Comparison of ENCODE assay signal across 20 cellular contexts in the genomic region with DNA sequence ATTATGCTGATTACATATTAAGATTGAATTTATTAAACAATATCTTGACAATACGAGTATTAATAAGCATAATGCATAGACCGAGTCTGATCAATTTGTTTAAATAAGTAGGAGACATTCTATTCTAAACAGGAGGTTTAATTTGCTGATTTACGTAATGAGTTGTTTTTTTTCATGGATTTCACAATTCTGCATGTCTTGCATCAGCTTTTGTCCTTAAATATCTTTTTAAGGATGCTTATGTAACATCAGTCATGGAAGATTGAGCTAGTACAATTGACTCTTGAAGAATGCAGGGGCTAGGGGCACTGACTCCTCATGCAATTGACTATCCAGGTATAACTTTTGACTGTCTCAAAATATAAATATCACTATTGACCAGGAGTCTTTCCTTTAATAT.
DNase-seq lines count a peak whose midpoint lies in the region; FAIRE-seq and TF ChIP-seq lines count a peak whose summit lies in the region.
"Had no signal": no experiment of that assay in that cellular context is flagged by ENCODE, and none has a peak within 500 bp of the region (broad histone marks: within the 10 kb centered on the region; RNA-seq: fewer than 3 reads in every experiment).

No MANE protein-coding gene starts in this region.

- no peak for FAIRE-seq in H54 (lab: Jason Lieb, UNC)
- FAIRE-seq: GM12892, GM18507, H1 had no signal

- H3K36me3 ChIP-seq in left ventricle myocardium inferior, result no peaks in the 10 kb centered on the region
- H3K36me3 ChIP-seq: SJSA1 had no signal

- H3K27ac ChIP-seq in left ventricle myocardium inferior (replicated peaks), result no peak overlapping the region
- H3K27ac ChIP-seq: PC-9, RWPE1, SJSA1 had no signal

- H3K27me3 ChIP-seq in left ventricle myocardium inferior (ENCODE audit: low read depth), result no peaks in the 10 kb centered on the region
- H3K27me3 ChIP-seq: SJSA1 had no signal

- intact Hi-C loops in left ventricle myocardium inferior (cut with micrococcal nuclease), result no loop called here

- DNase-seq in LHCN-M2 (ENCODE audit: low read depth) (peak; percentile 3), NB4 (ENCODE audit: low read depth) (peak; percentile 8), fibroblast of mammary gland (ENCODE audit: low read depth) (peak; percentile 25), skeletal muscle cell (ENCODE audit: low read depth) (peak; percentile 41), H54 (ENCODE audit: insufficient read length, low spot score) (no peak), left ventricle myocardium inferior (no peak)
- no peak for DNase-seq in activated CD4-positive, CD25-positive, alpha-beta regulatory T cell (lab: John Stamatoyannopoulos, UW)
- DNase-seq: DMS79, KG1, NCI-H1105 treated with DMSO at 0.1 percent for 48 hours, NCI-H1694, NCI-H2227 treated with DMSO at 0.1 percent for 48 hours, NCI-H510A treated with DMSO at 0.1 percent for 48 hours, NCI-H774, PC-9 had no signal

- TF ChIP-seq POLR2A in NB4 (IDR thresholded peaks at IDR 0.05; ENCODE audit: extremely low read depth, insufficient read length) (no peak), H54 (IDR thresholded peaks at IDR 0.05; ENCODE audit: low read depth, low read length) (no peak)

- H3K4me3 ChIP-seq in NB4 (ENCODE audit: low read depth, low read length) (no peak overlapping the region), fibroblast of mammary gland (ENCODE audit: control insufficient read depth, low read depth, low read length) (no peak overlapping the region), skeletal muscle cell (ENCODE audit: low read depth, low read length) (no peak overlapping the region), left ventricle myocardium inferior (no peak overlapping the region)
- H3K4me3 ChIP-seq: PC-9, SJSA1 had no signal

- peaks cover 22% of the 10 kb centered on the region for H3K9me3 ChIP-seq in left ventricle myocardium inferior (replicated peaks)
- H3K9me3 ChIP-seq: SJSA1 had no signal

- H3K4me1 ChIP-seq in left ventricle myocardium inferior, result no peaks in the 10 kb centered on the region
- H3K4me1 ChIP-seq: SJSA1 had no signal

- TF ChIP-seq CTCF in NB4 (IDR thresholded peaks at IDR 0.05; ENCODE audit: low read depth, low read length) (no peak), fibroblast of mammary gland (conservative IDR thresholded peaks at IDR 0.05; ENCODE audit: control insufficient read depth, insufficient read depth, low read depth, low read length) (no peak), left ventricle myocardium inferior (IDR thresholded peaks at IDR 0.05; ENCODE audit: borderline replicate concordance) (no peak)

Comparison
In these comparisons a context has a peak if more than half of its experiments do, and no peak if none do; other contexts are left out.
1. DNase-seq: peak in LHCN-M2 (single experiment), NB4 (single experiment), fibroblast of mammary gland (single experiment) and skeletal muscle cell (single experiment); none in activated CD4-positive, CD25-positive, alpha-beta regulatory T cell (0 of 4), H54 (single experiment) and left ventricle myocardium inferior (single experiment).